Comparison of ENCODE assay signal across 18 cellular contexts in genomic region chr12:7868391-7868790, GRCh38. TPM values are rescaled to one million over a fixed set of nuclear protein-coding genes. Genes with fewer than 3 reads are reported as not detected.
DNase-seq lines count a peak whose midpoint lies in the region; ATAC-seq and TF ChIP-seq lines count a peak whose summit lies in the region.
"Had no signal": no experiment of that assay in that cellular context is flagged by ENCODE, and none has a peak within 500 bp of the region (broad histone marks: within the 10 kb centered on the region; RNA-seq: fewer than 3 reads in every experiment).

No MANE protein-coding gene starts in this region.

- H3F3A ChIP-seq in PC-3 (ENCODE audit: low read length, unreplicated experiment) = no peaks in the 10 kb centered on the region

- TF ChIP-seq CTCF in PC-3 (conservative IDR thresholded peaks at IDR 0.05; ENCODE audit: low read depth, low read length) (no peak), fibroblast of mammary gland (conservative IDR thresholded peaks at IDR 0.05; ENCODE audit: control insufficient read depth, insufficient read depth, low read depth, low read length) (no peak)

- H3K9ac ChIP-seq in PC-3 (ENCODE audit: low read length) = no peak overlapping the region

- H3K9me3 Mint-ChIP-seq in stimulated activated naive CD8-positive, alpha-beta T cell treated with anti-CD3 and anti-CD28 coated beads, Interleukin-15, amount 100 ng/mL, for 72 hours = no peaks in the 10 kb centered on the region
- H3K9me3 Mint-ChIP-seq: CD4-positive, alpha-beta memory T cell had no signal

- no peaks in the 10 kb centered on the region for H3K27me3 ChIP-seq in PC-3 (ENCODE audit: low read length)
- H3K27me3 ChIP-seq: MG63 had no signal

- H4K20me1 ChIP-seq in PC-3 (ENCODE audit: low read length) = no peaks in the 10 kb centered on the region

- H3K9me3 ChIP-seq in PC-3 (ENCODE audit: low read length) = no peaks in the 10 kb centered on the region
- H3K9me3 ChIP-seq: HAP-1, MG63 had no signal

- H3K4me1 Mint-ChIP-seq in stimulated activated naive CD8-positive, alpha-beta T cell treated with anti-CD3 and anti-CD28 coated beads, Interleukin-15, amount 100 ng/mL, for 72 hours = peaks cover 16% of the 10 kb centered on the region
- H3K4me1 Mint-ChIP-seq: CD4-positive, alpha-beta memory T cell had no signal

- DNase-seq in A172 (ENCODE audit: low spot score) (peak; percentile 12), ELR (ENCODE audit: low read depth) (peak; percentile 15), PC-3 (peak; percentile 41), fibroblast of mammary gland (ENCODE audit: low read depth) (peak; percentile 46)
- DNase-seq in activated CD4-positive, CD25-positive, alpha-beta regulatory T cell (lab: John Stamatoyannopoulos, UW) = no peak
- no peak for DNase-seq in stimulated activated naive CD8-positive, alpha-beta T cell treated with anti-CD3 and anti-CD28 coated beads, Interleukin-15, amount 100 ng/mL, for 72 hours
- DNase-seq in activated CD4-positive, alpha-beta T cell treated with anti-CD3 and anti-CD28 coated beads, Interleukin-2, amount 50 U/mL, for 4 hours = no peak
- DNase-seq: Calu3; CD4-positive, alpha-beta memory T cell; DMS53; MG63; NCI-H1105; NCI-H1694; NCI-H446; NCI-H69; RPMI8226 had no signal

- H2AFZ ChIP-seq in PC-3 (ENCODE audit: low read length) = no peak overlapping the region

- no peak overlapping the region for H3K4me3 Mint-ChIP-seq in stimulated activated naive CD8-positive, alpha-beta T cell treated with anti-CD3 and anti-CD28 coated beads, Interleukin-15, amount 100 ng/mL, for 72 hours
- H3K4me3 Mint-ChIP-seq: CD4-positive, alpha-beta memory T cell had no signal

- CTCF ChIA-PET in PC-3 (lab: Charles Lee) = no interaction called here

- no peak overlapping the region for H3K4me3 ChIP-seq in PC-3 (ENCODE audit: low read length)
- H3K4me3 ChIP-seq in fibroblast of mammary gland (ENCODE audit: control insufficient read depth, low read depth, low read length) = no peak overlapping the region
- H3K4me3 ChIP-seq: HAP-1, MG63 had no signal

- POLR2A ChIA-PET in PC-3 (lab: Charles Lee; ENCODE audit: unreplicated experiment) = interaction anchor here (0.5 to 0.6 kb wide), 3 partner anchors 13 to 40 kb away, joined by 3 to 6 read pairs (median 4); no protein-coding TSS in a partner anchor

- ATAC-seq in PC-3 = no peak; the same call in 1 of the 2 replicates
- no peak for ATAC-seq in HG03442 (IDR thresholded peaks at IDR 0.05; ENCODE audit: unreplicated experiment)
- ATAC-seq in stimulated activated naive CD8-positive, alpha-beta T cell treated with anti-CD3 and anti-CD28 coated beads, Interleukin-15, amount 100 ng/mL, for 72 hours = no peak

- intact Hi-C loops in PC-3 (cut with micrococcal nuclease) = no loop called here

- no peaks in the 10 kb centered on the region for H3K9me2 ChIP-seq in PC-3 (replicated peaks; ENCODE audit: low read length)

- H3K79me2 ChIP-seq in PC-3 (ENCODE audit: low read length) = no peaks in the 10 kb centered on the region

- H3K36me3 ChIP-seq in PC-3 (ENCODE audit: low read depth, low read length) = no peaks in the 10 kb centered on the region
- H3K36me3 ChIP-seq: HAP-1, MG63 had no signal

- no peak overlapping the region for H3K27ac ChIP-seq in PC-3 (ENCODE audit: low read length)

- H3K27me3 Mint-ChIP-seq in stimulated activated naive CD8-positive, alpha-beta T cell treated with anti-CD3 and anti-CD28 coated beads, Interleukin-15, amount 100 ng/mL, for 72 hours = peaks cover 49% of the 10 kb centered on the region

- BruUV-seq in PC-3 (replicated peaks; lab: Mats Ljungman, UMichigan) = no TSS peak

- H3K4me2 ChIP-seq in PC-3 (ENCODE audit: low read length) = no peak overlapping the region

- H3K4me1 ChIP-seq in PC-3 (ENCODE audit: insufficient read depth, low read length) = 0 out of 2 replicates have a peak, but pooled peaks cover 2% of the 10 kb centered on the region
- H3K4me1 ChIP-seq: HAP-1 had no signal

- H3K27ac Mint-ChIP-seq in stimulated activated naive CD8-positive, alpha-beta T cell treated with anti-CD3 and anti-CD28 coated beads, Interleukin-15, amount 100 ng/mL, for 72 hours = no peak overlapping the region
- H3K27ac Mint-ChIP-seq: CD4-positive, alpha-beta memory T cell had no signal

RNA-seq across cellular contexts. Expression of gene SLC2A14, which starts 4.3 kb away (rescaled TPM):
- 0.12 TPM in 1 of 2 replicates, not detected in the other for total RNA-seq in A172 (2014; rRNA removed; shearing (Covaris generic))
- not detected in 2 replicates for total RNA-seq in PC-3 (2014; rRNA removed)
- total RNA-seq: Calu3 had no signal

Comparison
In these comparisons a context has a peak if more than half of its experiments do, and no peak if none do; other contexts are left out.
1. DNase-seq: peak in A172 (single experiment), ELR (single experiment), PC-3 (single experiment) and fibroblast of mammary gland (single experiment); none in activated CD4-positive, CD25-positive, alpha-beta regulatory T cell (0 of 4), stimulated activated naive CD8-positive, alpha-beta T cell treated with anti-CD3 and anti-CD28 coated beads, Interleukin-15, amount 100 ng/mL, for 72 hours (0 of 2) and activated CD4-positive, alpha-beta T cell treated with anti-CD3 and anti-CD28 coated beads, Interleukin-2, amount 50 U/mL, for 4 hours (0 of 2).